Comparison of ENCODE assay signal across 2 cellular contexts in the genomic region with DNA sequence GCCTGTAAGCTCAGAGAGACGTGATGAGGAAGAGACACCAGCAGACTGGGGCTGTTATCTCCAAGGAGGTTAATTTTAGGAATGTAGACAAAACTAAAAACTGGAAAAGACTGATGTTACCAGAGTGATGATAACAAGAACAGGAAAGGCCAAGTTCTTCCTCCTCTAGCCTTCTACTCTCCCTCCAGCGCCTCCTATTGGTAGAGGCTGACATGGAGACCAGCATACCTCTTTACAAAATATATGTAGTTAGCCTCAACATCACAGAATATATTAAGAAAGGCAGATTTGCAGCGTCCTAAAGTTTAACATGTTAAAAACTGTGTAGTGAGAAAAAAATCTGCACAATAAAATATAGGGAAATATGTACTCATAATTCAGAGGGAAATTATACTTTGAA.
TF ChIP-seq lines count a peak whose summit lies in the region.

No MANE protein-coding gene starts in this region.

TF ChIP-seq in liver, 16 proteins besides CTCF, POLR2A, EP300 and RAD21 (continued from another document):
- TF ChIP-seq ZBTB33 (IDR thresholded peaks at IDR 0.05) (no peak), FOXA2 (IDR thresholded peaks at IDR 0.05) (no peak), SP1 (IDR thresholded peaks at IDR 0.05) (no peak), NR2F2 (IDR thresholded peaks at IDR 0.05) (no peak), YY1 (IDR thresholded peaks at IDR 0.05) (no peak), RXRA (IDR thresholded peaks at IDR 0.05) (no peak), GABPA (IDR thresholded peaks at IDR 0.05 in 1 of 2, conservative IDR thresholded peaks at IDR 0.05 in 1 of 2) (no peak), TAF1 (conservative IDR thresholded peaks at IDR 0.05) (no peak), FOXA1 (IDR thresholded peaks at IDR 0.05) (no peak), REST (IDR thresholded peaks at IDR 0.05) (no peak), HNF4G (IDR thresholded peaks at IDR 0.05) (no peak), EGR1 (IDR thresholded peaks at IDR 0.05; ENCODE audit: low read depth in 2 of 2) (no peak), JUND (IDR thresholded peaks at IDR 0.05) (no peak)
- TF ChIP-seq, protein P1, sequence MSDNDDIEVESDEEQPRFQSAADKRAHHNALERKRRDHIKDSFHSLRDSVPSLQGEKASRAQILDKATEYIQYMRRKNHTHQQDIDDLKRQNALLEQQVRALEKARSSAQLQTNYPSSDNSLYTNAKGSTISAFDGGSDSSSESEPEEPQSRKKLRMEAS (IDR thresholded peaks at IDR 0.05), result no peak
- TF ChIP-seq, protein P2, sequence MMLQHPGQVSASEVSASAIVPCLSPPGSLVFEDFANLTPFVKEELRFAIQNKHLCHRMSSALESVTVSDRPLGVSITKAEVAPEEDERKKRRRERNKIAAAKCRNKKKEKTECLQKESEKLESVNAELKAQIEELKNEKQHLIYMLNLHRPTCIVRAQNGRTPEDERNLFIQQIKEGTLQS (IDR thresholded peaks at IDR 0.05), result no peak

TF ChIP-seq in HepG2, 621 proteins besides CTCF, POLR2A, EP300 and RAD21 (continued from another document):
- TF ChIP-seq, protein P3, sequence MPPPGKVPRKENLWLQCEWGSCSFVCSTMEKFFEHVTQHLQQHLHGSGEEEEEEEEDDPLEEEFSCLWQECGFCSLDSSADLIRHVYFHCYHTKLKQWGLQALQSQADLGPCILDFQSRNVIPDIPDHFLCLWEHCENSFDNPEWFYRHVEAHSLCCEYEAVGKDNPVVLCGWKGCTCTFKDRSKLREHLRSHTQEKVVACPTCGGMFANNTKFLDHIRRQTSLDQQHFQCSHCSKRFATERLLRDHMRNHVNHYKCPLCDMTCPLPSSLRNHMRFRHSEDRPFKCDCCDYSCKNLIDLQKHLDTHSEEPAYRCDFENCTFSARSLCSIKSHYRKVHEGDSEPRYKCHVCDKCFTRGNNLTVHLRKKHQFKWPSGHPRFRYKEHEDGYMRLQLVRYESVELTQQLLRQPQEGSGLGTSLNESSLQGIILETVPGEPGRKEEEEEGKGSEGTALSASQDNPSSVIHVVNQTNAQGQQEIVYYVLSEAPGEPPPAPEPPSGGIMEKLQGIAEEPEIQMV (CRISPR knock-in tag; IDR thresholded peaks at IDR 0.05; ENCODE audit: low read depth), result no peak
- TF ChIP-seq, protein P4, sequence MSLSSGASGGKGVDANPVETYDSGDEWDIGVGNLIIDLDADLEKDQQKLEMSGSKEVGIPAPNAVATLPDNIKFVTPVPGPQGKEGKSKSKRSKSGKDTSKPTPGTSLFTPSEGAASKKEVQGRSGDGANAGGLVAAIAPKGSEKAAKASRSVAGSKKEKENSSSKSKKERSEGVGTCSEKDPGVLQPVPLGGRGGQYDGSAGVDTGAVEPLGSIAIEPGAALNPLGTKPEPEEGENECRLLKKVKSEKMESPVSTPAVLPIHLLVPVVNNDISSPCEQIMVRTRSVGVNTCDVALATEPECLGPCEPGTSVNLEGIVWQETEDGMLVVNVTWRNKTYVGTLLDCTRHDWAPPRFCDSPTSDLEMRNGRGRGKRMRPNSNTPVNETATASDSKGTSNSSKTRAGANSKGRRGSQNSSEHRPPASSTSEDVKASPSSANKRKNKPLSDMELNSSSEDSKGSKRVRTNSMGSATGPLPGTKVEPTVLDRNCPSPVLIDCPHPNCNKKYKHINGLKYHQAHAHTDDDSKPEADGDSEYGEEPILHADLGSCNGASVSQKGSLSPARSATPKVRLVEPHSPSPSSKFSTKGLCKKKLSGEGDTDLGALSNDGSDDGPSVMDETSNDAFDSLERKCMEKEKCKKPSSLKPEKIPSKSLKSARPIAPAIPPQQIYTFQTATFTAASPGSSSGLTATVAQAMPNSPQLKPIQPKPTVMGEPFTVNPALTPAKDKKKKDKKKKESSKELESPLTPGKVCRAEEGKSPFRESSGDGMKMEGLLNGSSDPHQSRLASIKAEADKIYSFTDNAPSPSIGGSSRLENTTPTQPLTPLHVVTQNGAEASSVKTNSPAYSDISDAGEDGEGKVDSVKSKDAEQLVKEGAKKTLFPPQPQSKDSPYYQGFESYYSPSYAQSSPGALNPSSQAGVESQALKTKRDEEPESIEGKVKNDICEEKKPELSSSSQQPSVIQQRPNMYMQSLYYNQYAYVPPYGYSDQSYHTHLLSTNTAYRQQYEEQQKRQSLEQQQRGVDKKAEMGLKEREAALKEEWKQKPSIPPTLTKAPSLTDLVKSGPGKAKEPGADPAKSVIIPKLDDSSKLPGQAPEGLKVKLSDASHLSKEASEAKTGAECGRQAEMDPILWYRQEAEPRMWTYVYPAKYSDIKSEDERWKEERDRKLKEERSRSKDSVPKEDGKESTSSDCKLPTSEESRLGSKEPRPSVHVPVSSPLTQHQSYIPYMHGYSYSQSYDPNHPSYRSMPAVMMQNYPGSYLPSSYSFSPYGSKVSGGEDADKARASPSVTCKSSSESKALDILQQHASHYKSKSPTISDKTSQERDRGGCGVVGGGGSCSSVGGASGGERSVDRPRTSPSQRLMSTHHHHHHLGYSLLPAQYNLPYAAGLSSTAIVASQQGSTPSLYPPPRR (CRISPR knock-in tag; IDR thresholded peaks at IDR 0.05; ENCODE audit: borderline replicate concordance), result no peak
